Comparison of ENCODE assay signal across 13 cellular contexts in the genomic region with DNA sequence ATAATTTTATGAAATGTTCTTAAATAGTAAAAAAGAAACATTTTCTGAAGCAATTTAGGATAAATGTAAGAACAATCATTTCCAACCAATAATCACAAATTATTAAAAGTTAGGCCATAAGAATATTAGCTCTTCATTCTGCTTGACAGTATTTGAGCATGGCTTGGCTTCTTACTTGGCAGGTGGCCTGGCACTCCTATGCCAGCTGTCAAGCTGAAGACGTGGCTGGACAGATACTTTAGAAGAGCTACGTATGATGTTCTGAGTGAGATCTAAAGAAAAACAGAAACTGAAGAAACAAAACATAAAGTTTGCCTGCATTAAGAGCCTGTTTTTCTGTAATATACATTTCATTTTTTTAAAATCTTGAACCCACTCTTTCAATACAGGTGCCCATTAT.
A peak's percentile ranks its signal among the peaks of the same experiment; 100 is the strongest.
DNase-seq lines count a peak whose midpoint lies in the region; ATAC-seq and TF ChIP-seq lines count a peak whose summit lies in the region.
"Had no signal": no experiment of that assay in that cellular context is flagged by ENCODE, and none has a peak within 500 bp of the region (broad histone marks: within the 10 kb centered on the region; RNA-seq: fewer than 3 reads in every experiment).

No MANE protein-coding gene starts in this region.

- DNase-seq in DMS 273 (lab: John Stamatoyannopoulos, UW; ENCODE audit: unreplicated experiment) (peak; percentile 79), G401 (ENCODE audit: low spot score) (peak; percentile 76), NCI-H524 (lab: John Stamatoyannopoulos, UW) (peak; percentile 5 to 71), left cardiac atrium (peak; percentile 41), uterus (no peak), mucosa of gallbladder (ENCODE audit: low spot score) (no peak)
- DNase-seq: Caco-2; CD4-positive, CD25-positive, alpha-beta regulatory T cell; GF-D8; KBM-7; NCI-H2107; SIG-M5 had no signal

- H3K27me3 ChIP-seq in uterus: no peaks in the 10 kb centered on the region

- in situ Hi-C loops in G401 (cut with HindIII; ENCODE audit: low sequenced_read_pairs): no loop called here

- no peaks in the 10 kb centered on the region for H3K36me3 ChIP-seq in uterus

- no peaks in the 10 kb centered on the region for H3K4me1 ChIP-seq in uterus
- H3K4me1 ChIP-seq: Caco-2 had no signal

- no peaks in the 10 kb centered on the region for H3K9me3 ChIP-seq in uterus

- TF ChIP-seq POLR2A in uterus (IDR thresholded peaks at IDR 0.05): no peak

- no peak overlapping the region for H3K4me3 ChIP-seq in uterus

- peak; percentile 57 to 63 for ATAC-seq in left cardiac atrium
- no peak for ATAC-seq in HG03045 (IDR thresholded peaks at IDR 0.05; ENCODE audit: unreplicated experiment)

- no peak for TF ChIP-seq CTCF in uterus (IDR thresholded peaks at IDR 0.05)

- no peak overlapping the region for H3K27ac ChIP-seq in uterus

- intact Hi-C loops in left cardiac atrium (cut with DNase I) (no loop called here), uterus (cut with DNase I; ENCODE audit: low total_unique reads) (no loop called here)

Comparison
In these comparisons a context has a peak if more than half of its experiments do, and no peak if none do; other contexts are left out.
1. DNase-seq: peak in DMS 273 (single experiment), G401 (single experiment), NCI-H524 (2 of 2) and left cardiac atrium (single experiment); none in uterus (0 of 2) and mucosa of gallbladder (single experiment).